21 cellular contexts compared by ENCODE assay signal in the genomic region with DNA sequence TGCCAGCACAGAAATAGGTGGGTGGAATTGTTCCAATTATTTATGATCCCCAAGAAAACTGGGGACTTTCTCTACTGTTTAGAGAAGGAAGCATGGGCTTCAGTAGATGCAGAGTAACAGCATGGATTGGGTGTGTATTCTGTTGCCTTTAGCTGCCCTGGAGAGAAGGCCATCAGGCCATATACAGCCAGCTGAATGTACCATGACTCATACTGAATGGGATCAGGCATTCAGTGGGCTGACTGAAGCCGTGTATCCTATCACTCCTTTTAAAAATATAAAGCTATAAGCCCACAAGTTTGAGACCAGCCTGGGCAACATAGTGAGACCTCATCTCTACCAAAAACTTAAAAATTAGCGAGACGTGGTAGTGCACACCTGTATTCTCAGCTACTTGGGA. TPM values are rescaled to one million over a fixed set of nuclear protein-coding genes. Genes with fewer than 3 reads are reported as not detected.
DNase-seq lines count a peak whose midpoint lies in the region; ATAC-seq and TF ChIP-seq lines count a peak whose summit lies in the region.
"Had no signal": no experiment of that assay in that cellular context is flagged by ENCODE, and none has a peak within 500 bp of the region (broad histone marks: within the 10 kb centered on the region; RNA-seq: fewer than 3 reads in every experiment).

No MANE protein-coding gene starts in this region.

- H3K27me3 ChIP-seq in smooth muscle cell (ENCODE audit: low read depth): no peaks in the 10 kb centered on the region
- H3K27me3 ChIP-seq: dorsolateral prefrontal cortex, esophagus muscularis mucosa, right atrium auricular region, vagina had no signal

- H3K4me2 ChIP-seq in smooth muscle cell: no peak overlapping the region
- H3K4me2 ChIP-seq: PC-9 had no signal

- no peaks in the 10 kb centered on the region for H3K4me1 Mint-ChIP-seq in immature natural killer cell

- H3K4me3 ChIP-seq in astrocyte of the spinal cord (ENCODE audit: low read depth, low read length): no peak overlapping the region
- no peak overlapping the region for H3K4me3 ChIP-seq in smooth muscle cell
- H3K4me3 ChIP-seq: dorsolateral prefrontal cortex, esophagus muscularis mucosa, GM12878, PC-9, right atrium auricular region, vagina had no signal

- H3K9ac ChIP-seq in smooth muscle cell (ENCODE audit: low read depth): no peak overlapping the region

- no peaks in the 10 kb centered on the region for H3K79me2 ChIP-seq in smooth muscle cell (ENCODE audit: low read depth)

- H3K9me3 Mint-ChIP-seq in immature natural killer cell: no peaks in the 10 kb centered on the region

- 65% methylated on average over 3 of the region's 3 CpGs for WGBS in smooth muscle cell (ENCODE audit: low lambda C conversion rate)

- in situ Hi-C loops in astrocyte of the spinal cord (cut with HindIII; ENCODE audit: low sequenced_read_pairs): no loop called here

- no peaks in the 10 kb centered on the region for H4K20me1 ChIP-seq in smooth muscle cell (ENCODE audit: low read depth)

- H3K27me3 Mint-ChIP-seq in immature natural killer cell (ENCODE audit: low read depth in 3 of 3): peaks cover 4 to 12% (median 8%) of the 10 kb centered on the region in 3 donors

- peaks cover 0 to 3% (median 0%) of the 10 kb centered on the region in 3 donors for H3K36me3 Mint-ChIP-seq in immature natural killer cell

- H3K4me3 Mint-ChIP-seq in immature natural killer cell: no peak overlapping the region

- H2AFZ ChIP-seq in smooth muscle cell (ENCODE audit: low read depth): no peak overlapping the region
- H2AFZ ChIP-seq: PC-9 had no signal

- DNase-seq in AG08396 (ENCODE audit: low spot score) (peak; percentile 48), LHCN-M2 (ENCODE audit: low read depth) (peak; percentile 40), astrocyte of the spinal cord (ENCODE audit: low read depth, low spot score) (peak; percentile 52), iPS-NIHi7 (ENCODE audit: extremely low spot score) (peak; percentile 35), immature natural killer cell (no peak), NCI-H510A (lab: John Stamatoyannopoulos, UW) (no peak), smooth muscle cell (lab: John Stamatoyannopoulos, UW; ENCODE audit: unreplicated experiment) (no peak)
- DNase-seq: ACHN; activated naive CD4-positive, alpha-beta T cell treated with anti-CD3 and anti-CD28 coated beads, Interleukin-2, amount 50 U/mL, for 16 hours; dorsolateral prefrontal cortex; hippocampal formation; NCI-H1092 treated with DMSO at 0.1 percent for 48 hours; NCI-H748 treated with DMSO at 0.1 percent for 48 hours; PC-9; stimulated activated CD4-positive, alpha-beta T cell treated with anti-CD3 and anti-CD28 coated beads, Interleukin-2, amount 100 ng/mL, for 24 hours had no signal

- no peak overlapping the region for H3K27ac Mint-ChIP-seq in immature natural killer cell

- TF ChIP-seq CTCF in astrocyte of the spinal cord (IDR thresholded peaks at IDR 0.05; ENCODE audit: low read depth, low read length) (no peak), smooth muscle cell (IDR thresholded peaks at IDR 0.05; ENCODE audit: borderline replicate concordance, insufficient read depth, poor library complexity, severe bottlenecking) (no peak)

- H3K9me3 ChIP-seq in smooth muscle cell (replicated peaks; ENCODE audit: low read depth): no peaks in the 10 kb centered on the region
- H3K9me3 ChIP-seq: esophagus muscularis mucosa, right atrium auricular region, vagina had no signal

- ATAC-seq in GM21528 (IDR thresholded peaks at IDR 0.05; ENCODE audit: low FRiP score, unreplicated experiment): no peak
- ATAC-seq: left lobe of liver had no signal

- H3K4me1 ChIP-seq in smooth muscle cell (ENCODE audit: low read depth): peaks cover 26% of the 10 kb centered on the region
- H3K4me1 ChIP-seq: esophagus muscularis mucosa, right atrium auricular region, vagina had no signal

- H3K27ac ChIP-seq in smooth muscle cell (ENCODE audit: low read depth): no peak overlapping the region
- H3K27ac ChIP-seq: dorsolateral prefrontal cortex, esophagus muscularis mucosa, PC-9, right atrium auricular region, vagina had no signal

- H3F3A ChIP-seq in smooth muscle cell (ENCODE audit: low read depth): no peaks in the 10 kb centered on the region

- H3K36me3 ChIP-seq in smooth muscle cell (ENCODE audit: low read depth): no peaks in the 10 kb centered on the region
- H3K36me3 ChIP-seq: esophagus muscularis mucosa, right atrium auricular region, vagina had no signal

RNA-seq across cellular contexts. Expression of a gene that starts 16.7 kb away (rescaled TPM):
- total RNA-seq in LHCN-M2 (2014; rRNA removed) (3.7 and 7.5 TPM in 2 replicates), smooth muscle cell (10.3 and 11.3 TPM in 2 replicates)
- 2.1 TPM for polyA plus RNA-seq in LHCN-M2 (2012)
- polyA plus RNA-seq in immature natural killer cell (1 to 10 TPM; 2.8 to 6.5 (median 3.1) TPM), smooth muscle cell (3.2 and 3.8 TPM in 2 replicates)

Comparison
In these comparisons a context has a peak if more than half of its experiments do, and no peak if none do; other contexts are left out.
1. DNase-seq: peak in AG08396 (single experiment), LHCN-M2 (single experiment), astrocyte of the spinal cord (single experiment) and iPS-NIHi7 (single experiment); none in immature natural killer cell (0 of 3), NCI-H510A (single experiment) and smooth muscle cell (single experiment).